In genomic region chr15:74631935-74632560, GRCh38 we compare ENCODE assay signal across 8 cellular contexts.
DNase-seq lines count a peak whose midpoint lies in the region; ATAC-seq, FAIRE-seq and TF ChIP-seq lines count a peak whose summit lies in the region.

No MANE protein-coding gene starts in this region.

- ATAC-seq in GM18511 (IDR thresholded peaks at IDR 0.05; ENCODE audit: unreplicated experiment), result no peak
- ATAC-seq in GM18909 (IDR thresholded peaks at IDR 0.05; ENCODE audit: poor library complexity, unreplicated experiment), result no peak

- peak; percentile 77 for TF ChIP-seq CTCF in D721Med (IDR thresholded peaks at IDR 0.05; ENCODE audit: insufficient read depth, missing control alignments)
- peak; percentile 96 for TF ChIP-seq CTCF in astrocyte of the spinal cord (IDR thresholded peaks at IDR 0.05; ENCODE audit: low read depth, low read length)

- H3K4me3 ChIP-seq in astrocyte of the spinal cord (ENCODE audit: low read depth, low read length), result no peak overlapping the region

- in situ Hi-C loops in astrocyte of the spinal cord (cut with HindIII; ENCODE audit: low sequenced_read_pairs), result no loop called here

- FAIRE-seq in D721Med (lab: Jason Lieb, UNC), result no peak

- DNase-seq in D721Med (ENCODE audit: insufficient read length, low spot score) (peak; percentile 86), HUDEP-2 (lab: John Stamatoyannopoulos, UW; ENCODE audit: unreplicated experiment in 76 of 76) (peak in 54 of 76 experiments; percentile 2 to 72 (median 34)), T-helper 22 cell (ENCODE audit: low read depth) (peak; percentile 7), astrocyte of the spinal cord (ENCODE audit: low read depth, low spot score) (peak; percentile 47), inferior parietal cortex (ENCODE audit: extremely low spot score) (peak; percentile 65)
- DNase-seq in stimulated activated CD4-positive, alpha-beta T cell treated with anti-CD3 and anti-CD28 coated beads, Interleukin-2, amount 100 ng/mL, for 24 hours, result peak; percentile 69 to 75

Comparison
In these comparisons a context has a peak if more than half of its experiments do, and no peak if none do; other contexts are left out.
1. DNase-seq: peak in every context shown above with its lines; median percentile 86 in D721Med; 72 in stimulated activated CD4-positive, alpha-beta T cell treated with anti-CD3 and anti-CD28 coated beads, Interleukin-2, amount 100 ng/mL, for 24 hours; 65 in inferior parietal cortex; 47 in astrocyte of the spinal cord; 34 in HUDEP-2; 7 in T-helper 22 cell.